Comparison of ENCODE assay signal across 15 cellular contexts in the genomic region with DNA sequence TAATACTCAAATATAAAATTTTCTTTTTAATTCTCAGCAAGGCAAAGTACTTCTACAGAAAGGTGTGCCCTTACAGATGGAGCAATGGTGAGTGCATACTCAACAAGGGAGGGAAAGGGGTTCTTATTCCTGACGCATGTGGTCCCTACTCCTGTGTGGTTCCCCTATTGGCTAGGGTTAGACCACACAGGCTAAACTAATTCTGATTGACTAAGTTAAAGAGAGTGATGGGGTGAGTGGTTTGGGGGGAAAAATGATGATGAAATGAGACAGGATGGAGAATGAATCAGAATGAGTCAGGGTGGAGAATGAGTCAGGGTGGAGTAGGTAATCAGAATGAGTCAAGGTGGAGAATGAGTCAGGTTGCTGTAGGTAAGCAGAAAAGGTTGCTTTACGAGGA. TPM values are rescaled to one million over a fixed set of nuclear protein-coding genes. Genes with fewer than 3 reads are reported as not detected.
DNase-seq lines count a peak whose midpoint lies in the region; ATAC-seq, FAIRE-seq and TF ChIP-seq lines count a peak whose summit lies in the region.
"Had no signal": no experiment of that assay in that cellular context is flagged by ENCODE, and none has a peak within 500 bp of the region (broad histone marks: within the 10 kb centered on the region; RNA-seq: fewer than 3 reads in every experiment).

No MANE protein-coding gene starts in this region.

- no peak for TF ChIP-seq EP300 in A549 (IDR thresholded peaks at IDR 0.05)

- ATAC-seq in A549 (peak in 1 of 2 experiments; percentile 30; a peak in 1 of 6 replicates), PC-3 (peak; percentile 40; the same call in 1 of the 2 replicates)
- ATAC-seq: heart left ventricle, WTC11 had no signal

- POLR2A ChIA-PET in A549 (lab: Yijun Ruan, JAX) = no interaction called here
- POLR2A ChIA-PET in PC-3 (lab: Charles Lee; ENCODE audit: unreplicated experiment) = no interaction called here

- intact Hi-C loops in PC-3 (cut with micrococcal nuclease) = no loop called here

- H3K4me2 ChIP-seq in A549 = no peak overlapping the region
- H3K4me2 ChIP-seq in PC-3 (ENCODE audit: low read length) = no peak overlapping the region

- H3K79me2 ChIP-seq in PC-3 (ENCODE audit: low read length) = no peaks in the 10 kb centered on the region

- peaks cover 12% of the 10 kb centered on the region for H3F3A ChIP-seq in PC-3 (ENCODE audit: low read length, unreplicated experiment)

- H3K9me2 ChIP-seq in PC-3 (replicated peaks; ENCODE audit: low read length) = no peaks in the 10 kb centered on the region

- no TSS peak for BruUV-seq in PC-3 (replicated peaks; lab: Mats Ljungman, UMichigan)

- no peak overlapping the region for H3K9ac ChIP-seq in PC-3 (ENCODE audit: low read length)

- H3K4me1 ChIP-seq in A549 (no peaks in the 10 kb centered on the region), PC-3 (ENCODE audit: insufficient read depth, low read length) (no peaks in the 10 kb centered on the region)
- H3K4me1 ChIP-seq: heart left ventricle, Peyer's patch, thyroid gland had no signal

- WGBS in A549 (ENCODE audit: missing lambda C conversion rate) = 22% methylated on average over 2 of the region's 2 CpGs

- DNase-seq in A172 (ENCODE audit: low spot score) (peak; percentile 61), A549 (ENCODE audit: low read depth in 1 of 2, low spot score in 1 of 2) (peak in 1 of 2 experiments; percentile 49), PC-3 (peak; percentile 74), bronchial epithelial cell (ENCODE audit: low read depth) (peak; percentile 80), islet precursor cell (no peak), erythroblast (lab: John Stamatoyannopoulos, UW) (no peak)
- no peak for DNase-seq in NK-92 treated with Interleukin-12 subunit alpha and Interleukin-12 subunit beta, amount 100 ng/mL, for 24 hours (lab: John Stamatoyannopoulos, UW)
- DNase-seq: EL, heart left ventricle, kidney, NCI-H748 treated with DMSO at 0.1 percent for 48 hours, Peyer's patch, thyroid gland had no signal

- H4K20me1 ChIP-seq in PC-3 (ENCODE audit: low read length) = no peaks in the 10 kb centered on the region

- TF ChIP-seq POLR2A in A549 (IDR thresholded peaks at IDR 0.05; ENCODE audit: low read length) (no peak), erythroblast (IDR thresholded peaks at IDR 0.05; ENCODE audit: low read length) (no peak)

- FAIRE-seq in A549 (lab: Jason Lieb, UNC) (no peak), bronchial epithelial cell (lab: Jason Lieb, UNC) (no peak)
- FAIRE-seq: kidney had no signal

- H3K9me3 ChIP-seq in A549 (peaks cover 24% of the 10 kb centered on the region), PC-3 (ENCODE audit: low read length) (peaks cover 26% of the 10 kb centered on the region)
- H3K9me3 ChIP-seq: thyroid gland had no signal

- no peak for TF ChIP-seq RAD21 in A549 (conservative IDR thresholded peaks at IDR 0.05 in 1 of 2, IDR thresholded peaks at IDR 0.05 in 1 of 2)

- H3K4me3 ChIP-seq in A549 (no peak overlapping the region), PC-3 (ENCODE audit: low read length) (no peak overlapping the region), bronchial epithelial cell (ENCODE audit: low read depth, low read length) (no peak overlapping the region)
- H3K4me3 ChIP-seq: heart left ventricle, Peyer's patch, thyroid gland had no signal

- H3K27ac ChIP-seq in A549 (no peak overlapping the region), PC-3 (ENCODE audit: low read length) (no peak overlapping the region)
- H3K27ac ChIP-seq: C4-2B, heart left ventricle, Peyer's patch, thyroid gland had no signal

- no peak overlapping the region for H2AFZ ChIP-seq in PC-3 (ENCODE audit: low read length)

- TF ChIP-seq CTCF in A549 (IDR thresholded peaks at IDR 0.05) = no peak
- no peak for TF ChIP-seq CTCF in PC-3 (conservative IDR thresholded peaks at IDR 0.05; ENCODE audit: low read depth, low read length)
- TF ChIP-seq CTCF in bronchial epithelial cell (IDR thresholded peaks at IDR 0.05; ENCODE audit: insufficient read depth, low read length, severe bottlenecking) = no peak

- no peaks in the 10 kb centered on the region for H3K27me3 ChIP-seq in PC-3 (ENCODE audit: low read length)
- H3K27me3 ChIP-seq in bronchial epithelial cell (ENCODE audit: control insufficient read depth, insufficient read depth, low read length) = no peaks in the 10 kb centered on the region
- H3K27me3 ChIP-seq: Peyer's patch, thyroid gland had no signal

- CTCF ChIA-PET in A549 (lab: Yijun Ruan, JAX) = no interaction called here
- CTCF ChIA-PET in PC-3 (lab: Charles Lee) = no interaction called here

- H3K36me3 ChIP-seq in PC-3 (ENCODE audit: low read depth, low read length) (peaks cover 8% of the 10 kb centered on the region; the same call in 1 of the 2 replicates), bronchial epithelial cell (ENCODE audit: control insufficient read depth, insufficient read depth, low read length) (no peaks in the 10 kb centered on the region)
- H3K36me3 ChIP-seq: heart left ventricle, Peyer's patch, thyroid gland had no signal

TF ChIP-seq in A549, 52 proteins besides CTCF, POLR2A, EP300 and RAD21:
- TF ChIP-seq JUN (IDR thresholded peaks at IDR 0.05) (0 out of 5 replicates have a peak, but pooled peaks of 1 of the 2 experiments have one; percentile 13), JUNB (IDR thresholded peaks at IDR 0.05) (peak; percentile 41; the same call in 1 of the 2 replicates), FOSL2 (IDR thresholded peaks at IDR 0.05) (no peak), FOSL2 (CRISPR knock-in tag; IDR thresholded peaks at IDR 0.05) (peak; percentile 87), PHF8 (IDR thresholded peaks at IDR 0.05; ENCODE audit: borderline replicate concordance, low read depth) (no peak)

RNA-seq across cellular contexts. Expression of a gene that starts 22.9 kb away (rescaled TPM):
- 24.6 and 39.1 TPM in 2 replicates for total RNA-seq in A172 (2014; rRNA removed; shearing (Covaris generic))
- polyA plus RNA-seq in A549 (2011; rRNA removed) = 54.1 and 72.8 TPM in 2 replicates
- polyA plus RNA-seq in A549 (2012; cell fraction: cytosol; rRNA removed) = 24.9 and 25.0 TPM in 2 replicates
- polyA plus RNA-seq in A549 (2012; cell fraction: nucleus; rRNA removed) = 30.2 and 35.3 TPM in 2 replicates
- polyA plus RNA-seq in A549 (2017; fragmentation: RNase III; extraction: RNeasy Plus Mini Kit Qiagen cat#74134 plus additional on column Dnase treatment) = 51.3 to 64.8 TPM (median 60.3 TPM) in 3 replicates
- polyA minus RNA-seq in A549 (2011; rRNA and poly(A)+ RNA removed) = 38.6 and 51.9 TPM in 2 replicates
- 31.4 and 39.7 TPM in 2 replicates for total RNA-seq in PC-3 (2014; rRNA removed)
- total RNA-seq in bronchial epithelial cell = 48.3 and 55.5 TPM in 2 replicates

Comparison
In these comparisons a context has a peak if more than half of its experiments do, and no peak if none do; other contexts are left out.
1. DNase-seq: peak in A172 (single experiment), PC-3 (single experiment) and bronchial epithelial cell (single experiment); none in islet precursor cell (single experiment), erythroblast (0 of 2) and NK-92 treated with Interleukin-12 subunit alpha and Interleukin-12 subunit beta, amount 100 ng/mL, for 24 hours (single experiment).